ENCODE assay signal across 16 cellular contexts in genomic region chr17:62675260-62675659, GRCh38. TPM values are rescaled to one million over a fixed set of nuclear protein-coding genes. Genes with fewer than 3 reads are reported as not detected.
DNase-seq lines count a peak whose midpoint lies in the region; ATAC-seq and TF ChIP-seq lines count a peak whose summit lies in the region.
"Had no signal": no experiment of that assay in that cellular context is flagged by ENCODE, and none has a peak within 500 bp of the region (broad histone marks: within the 10 kb centered on the region; RNA-seq: fewer than 3 reads in every experiment).

No MANE protein-coding gene starts in this region.

- H3K79me2 ChIP-seq in osteoblast (ENCODE audit: insufficient read depth, low read length): peaks cover 29% of the 10 kb centered on the region

- H3K4me3 ChIP-seq in AG04450 (ENCODE audit: low read depth, low read length) (no peak overlapping the region), gastroesophageal sphincter (no peak overlapping the region), osteoblast (ENCODE audit: insufficient read depth, low read length) (no peak overlapping the region)
- H3K4me3 ChIP-seq: colonic mucosa, uterus had no signal

- CTCF ChIA-PET in AG04450 (lab: Charles Lee): no interaction called here

- peaks cover 27% of the 10 kb centered on the region for H4K20me1 ChIP-seq in osteoblast (ENCODE audit: insufficient read depth, low read length)

- H3K27me3 ChIP-seq in AG04450 (ENCODE audit: control insufficient read depth, insufficient read depth, low read length): no peaks in the 10 kb centered on the region
- H3K27me3 ChIP-seq in gastroesophageal sphincter: no peaks in the 10 kb centered on the region
- H3K27me3 ChIP-seq in osteoblast (ENCODE audit: insufficient read depth, low read length): no peaks in the 10 kb centered on the region
- H3K27me3 ChIP-seq: colonic mucosa, uterus had no signal

- peaks cover 0 to 28% (median 0%) of the 10 kb centered on the region in 3 donors for H3K4me1 ChIP-seq in gastroesophageal sphincter
- peaks cover 6% of the 10 kb centered on the region for H3K4me1 ChIP-seq in osteoblast (ENCODE audit: insufficient read depth, low read length)

- TF ChIP-seq CTCF in AG04450 (IDR thresholded peaks at IDR 0.05; ENCODE audit: low read depth, low read length) (no peak), gastroesophageal sphincter (IDR thresholded peaks at IDR 0.05) (no peak), osteoblast (IDR thresholded peaks at IDR 0.05; ENCODE audit: extremely low read depth, low read depth, low read length) (no peak)

- DNase-seq in AG04450 (ENCODE audit: low read depth, low spot score): no peak
- DNase-seq in NCI-H446 (lab: John Stamatoyannopoulos, UW): peak; percentile 75 to 85
- DNase-seq in osteoblast (ENCODE audit: insufficient read length, low spot score, missing footprints): peak; percentile 93
- DNase-seq in activated naive CD4-positive, alpha-beta T cell (lab: John Stamatoyannopoulos, UW): no peak
- DNase-seq in activated CD4-positive, alpha-beta T cell treated with anti-CD3 and anti-CD28 coated beads for 48 hours: no peak
- DNase-seq: activated B cell treated with CpG ODN at 0.5 μM for 24 hours, amniotic stem cell, colonic mucosa, foreskin melanocyte, naive B cell, NCI-H187, NCI-H510A had no signal

- peaks cover 0 to 3% of the 10 kb centered on the region in 2 donors for H3K36me3 ChIP-seq in gastroesophageal sphincter
- H3K36me3 ChIP-seq in osteoblast (ENCODE audit: insufficient read depth, low read length): peaks cover 90% of the 10 kb centered on the region
- H3K36me3 ChIP-seq: colonic mucosa, uterus had no signal

- H2AFZ ChIP-seq in osteoblast (ENCODE audit: low read length): no peak overlapping the region

- H3K9me3 ChIP-seq in AG04450 (ENCODE audit: control insufficient read depth, insufficient read depth, low read length) (no peaks in the 10 kb centered on the region; the same call in 1 of the 2 replicates), gastroesophageal sphincter (no peaks in the 10 kb centered on the region), osteoblast (ENCODE audit: low read depth, low read length) (no peaks in the 10 kb centered on the region)
- H3K9me3 ChIP-seq: colonic mucosa, uterus had no signal

- no peak for TF ChIP-seq POLR2A in gastroesophageal sphincter (IDR thresholded peaks at IDR 0.05)

- H3K4me2 ChIP-seq in osteoblast (ENCODE audit: insufficient read depth, low read length): no peak overlapping the region

- WGBS in gastroesophageal sphincter (ENCODE audit: low coverage in 1 of 2), 2 donors: 50 to 80% methylated on average over 1 to 2 of the region's 12 CpGs

- TF ChIP-seq EP300 in gastroesophageal sphincter (IDR thresholded peaks at IDR 0.05): no peak

- H3K27ac ChIP-seq in AG04450 (ENCODE audit: low read depth, low read length) (peak overlapping the region; percentile 2), gastroesophageal sphincter (peak overlapping the region in 2 of 4 donors; percentile 15 to 31), osteoblast (ENCODE audit: low read depth, low read length) (peak overlapping the region; percentile 37)
- H3K27ac ChIP-seq: colonic mucosa had no signal

- POLR2A ChIA-PET in AG04450 (lab: Yijun Ruan, JAX): no interaction called here

- ATAC-seq in gastroesophageal sphincter (peak; percentile 34), GM19395 (IDR thresholded peaks at IDR 0.05; ENCODE audit: unreplicated experiment) (no peak), GM21423 (IDR thresholded peaks at IDR 0.05; ENCODE audit: unreplicated experiment) (no peak)

RNA-seq across cellular contexts. Expression of gene MRC2, which starts 47.8 kb away (rescaled TPM):
- 61.6 and 68.9 TPM in 2 replicates for polyA plus RNA-seq in AG04450 (2011; rRNA removed)
- 62.5 and 84.5 TPM in 2 replicates for polyA minus RNA-seq in AG04450 (2011; rRNA and poly(A)+ RNA removed)
- total RNA-seq in gastroesophageal sphincter (10 to 100 TPM; 23.3 to 59.8 (median 39.9) TPM), osteoblast (443 and 552 TPM in 2 replicates)

Comparison
In these comparisons a context has a peak if more than half of its experiments do, and no peak if none do; other contexts are left out.
1. DNase-seq: peak in NCI-H446 (2 of 2) and osteoblast (single experiment); none in AG04450 (single experiment), activated naive CD4-positive, alpha-beta T cell (0 of 4) and activated CD4-positive, alpha-beta T cell treated with anti-CD3 and anti-CD28 coated beads for 48 hours (single experiment).